In the genomic region with DNA sequence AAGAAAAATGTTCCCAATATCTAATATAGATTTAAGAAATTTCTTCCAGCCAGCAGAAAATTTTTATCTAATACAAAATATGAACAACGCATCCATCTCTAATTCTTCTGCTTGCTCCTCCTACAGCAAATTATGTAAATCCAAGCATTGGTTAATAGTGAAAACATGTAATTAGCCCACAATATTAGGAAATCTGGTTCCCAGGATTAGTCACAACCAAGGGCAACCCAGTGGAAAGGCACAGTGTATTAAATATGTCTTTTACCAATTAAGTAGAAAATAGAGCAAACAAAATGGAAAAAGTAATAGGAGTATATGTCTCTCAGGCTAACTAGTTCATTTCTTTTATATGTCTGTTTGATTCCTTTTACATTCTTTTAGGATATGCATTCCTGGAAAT, we compare ENCODE assay signal across 30 cellular contexts. TPM values are rescaled to one million over a fixed set of nuclear protein-coding genes. Genes with fewer than 3 reads are reported as not detected.
"Had no signal": no experiment of that assay in that cellular context is flagged by ENCODE, and none has a peak within 500 bp of the region (broad histone marks: within the 10 kb centered on the region; RNA-seq: fewer than 3 reads in every experiment).

No MANE protein-coding gene starts in this region.

- H3K36me3 ChIP-seq: adrenal gland, cardiac muscle cell, colonic mucosa had no signal

- H3K27ac ChIP-seq: adrenal gland, body of pancreas, cardiac muscle cell, colonic mucosa had no signal

- DNase-seq: activated CD4-positive, alpha-beta memory T cell treated with anti-CD3 and anti-CD28 coated beads for 36 hours; activated CD4-positive, alpha-beta T cell treated with anti-CD3 and anti-CD28 coated beads for 36 hours; activated CD4-positive, alpha-beta T cell treated with anti-CD3 and anti-CD28 coated beads, Interleukin-2, amount 10 ng/mL, durations not matched to agents 24 days and 14 days; activated CD4-positive, CD25-positive, alpha-beta regulatory T cell; activated CD4-positive, CD25-positive, alpha-beta regulatory T cell treated with anti-CD3 and anti-CD28 coated beads, Interleukin-2, amount 50 U/mL, for 72 hours; activated CD8-positive, alpha-beta memory T cell treated with anti-CD3 and anti-CD28 coated beads, Interleukin-2, amount 10 ng/mL, durations not matched to agents 7 days and 5 days; activated CD8-positive, alpha-beta memory T cell treated with anti-CD3 and anti-CD28 coated beads, Interleukin-2, amount 50 U/mL, for 4 hours; activated CD8-positive, alpha-beta T cell treated with anti-CD3 and anti-CD28 coated beads, Interleukin-2, amount 10 ng/mL, durations not matched to agents 7 days and 5 days; activated gamma-delta T cell treated with Interleukin-2 at 50 U/mL for 16 hours; activated naive CD4-positive, alpha-beta T cell treated with Interleukin-2 at 50 U/mL for 16 hours; activated naive CD8-positive, alpha-beta T cell treated with anti-CD3 and anti-CD28 coated beads for 36 hours; activated naive CD8-positive, alpha-beta T cell treated with anti-CD3 and anti-CD28 coated beads, Interleukin-2, amount 50 U/mL, for 24 hours; activated T-cell treated with anti-CD3 and anti-CD28 coated beads, Interleukin-2, amount 50 U/mL, for 1 hour; activated T-cell treated with anti-CD3 and anti-CD28 coated beads, Interleukin-2, amount 50 U/mL, for 72 hours; adrenal gland; anterior cingulate cortex; body of pancreas; central memory CD4-positive, alpha-beta T cell; cerebellar nuclear complex; colonic mucosa; effector CD8-positive, alpha-beta T cell; head of caudate nucleus; hippocampal formation; T-helper 2 cell had no signal

- H3K4me1 Mint-ChIP-seq: activated CD4-positive, alpha-beta T cell treated with anti-CD3 and anti-CD28 coated beads for 36 hours; activated CD4-positive, alpha-beta T cell treated with anti-CD3 and anti-CD28 coated beads, Interleukin-2, amount 10 ng/mL, durations not matched to agents 24 days and 14 days; activated CD8-positive, alpha-beta memory T cell treated with anti-CD3 and anti-CD28 coated beads, Interleukin-2, amount 10 ng/mL, durations not matched to agents 7 days and 5 days; activated naive CD4-positive, alpha-beta T cell treated with anti-CD3 and anti-CD28 coated beads, Interleukin-2, amount 50 U/mL, for 24 hours; activated naive CD8-positive, alpha-beta T cell treated with anti-CD3 and anti-CD28 coated beads for 36 hours; activated naive CD8-positive, alpha-beta T cell treated with anti-CD3 and anti-CD28 coated beads, Interleukin-2, amount 50 U/mL, for 24 hours had no signal

- H3K4me3 ChIP-seq: adrenal gland, body of pancreas, cardiac muscle cell, colonic mucosa had no signal

- H3K27me3 Mint-ChIP-seq: activated CD4-positive, alpha-beta T cell treated with anti-CD3 and anti-CD28 coated beads, Interleukin-2, amount 10 ng/mL, durations not matched to agents 24 days and 14 days had no signal

- H3K27me3 ChIP-seq: adrenal gland, body of pancreas, cardiac muscle cell, colonic mucosa had no signal

- H3K4me1 ChIP-seq: adrenal gland, body of pancreas, colonic mucosa had no signal

- H3K9me3 Mint-ChIP-seq: activated naive CD4-positive, alpha-beta T cell treated with anti-CD3 and anti-CD28 coated beads, Interleukin-2, amount 50 U/mL, for 24 hours; activated naive CD8-positive, alpha-beta T cell treated with anti-CD3 and anti-CD28 coated beads for 36 hours; activated naive CD8-positive, alpha-beta T cell treated with anti-CD3 and anti-CD28 coated beads, Interleukin-2, amount 50 U/mL, for 24 hours had no signal

- FAIRE-seq: endometrium, endothelial cell of umbilical vein, frontal cortex had no signal

- H3K9me3 ChIP-seq: adrenal gland, body of pancreas, colonic mucosa had no signal

- H3K4me3 Mint-ChIP-seq: activated CD4-positive, alpha-beta memory T cell treated with anti-CD3 and anti-CD28 coated beads for 36 hours; activated CD4-positive, alpha-beta T cell treated with anti-CD3 and anti-CD28 coated beads for 36 hours; activated CD4-positive, alpha-beta T cell treated with anti-CD3 and anti-CD28 coated beads, Interleukin-2, amount 10 ng/mL, durations not matched to agents 24 days and 14 days; activated CD8-positive, alpha-beta memory T cell treated with anti-CD3 and anti-CD28 coated beads, Interleukin-2, amount 10 ng/mL, durations not matched to agents 7 days and 5 days; activated CD8-positive, alpha-beta T cell treated with anti-CD3 and anti-CD28 coated beads, Interleukin-2, amount 10 ng/mL, durations not matched to agents 7 days and 5 days; activated naive CD4-positive, alpha-beta T cell treated with anti-CD3 and anti-CD28 coated beads, Interleukin-2, amount 50 U/mL, for 24 hours; activated naive CD8-positive, alpha-beta T cell treated with anti-CD3 and anti-CD28 coated beads for 36 hours; activated naive CD8-positive, alpha-beta T cell treated with anti-CD3 and anti-CD28 coated beads, Interleukin-2, amount 50 U/mL, for 24 hours; activated T-cell treated with anti-CD3 and anti-CD28 coated beads, Interleukin-2, amount 50 U/mL, for 72 hours had no signal

- H3K36me3 Mint-ChIP-seq: activated CD4-positive, alpha-beta memory T cell treated with anti-CD3 and anti-CD28 coated beads for 36 hours; activated CD8-positive, alpha-beta memory T cell treated with anti-CD3 and anti-CD28 coated beads, Interleukin-2, amount 10 ng/mL, durations not matched to agents 7 days and 5 days; activated naive CD4-positive, alpha-beta T cell treated with anti-CD3 and anti-CD28 coated beads, Interleukin-2, amount 50 U/mL, for 24 hours; activated naive CD8-positive, alpha-beta T cell treated with anti-CD3 and anti-CD28 coated beads for 36 hours had no signal

- H3K27ac Mint-ChIP-seq: activated CD4-positive, alpha-beta memory T cell treated with anti-CD3 and anti-CD28 coated beads for 36 hours; activated CD4-positive, alpha-beta T cell treated with anti-CD3 and anti-CD28 coated beads for 36 hours; activated CD4-positive, alpha-beta T cell treated with anti-CD3 and anti-CD28 coated beads, Interleukin-2, amount 10 ng/mL, durations not matched to agents 24 days and 14 days; activated CD8-positive, alpha-beta memory T cell treated with anti-CD3 and anti-CD28 coated beads, Interleukin-2, amount 10 ng/mL, durations not matched to agents 7 days and 5 days; activated CD8-positive, alpha-beta T cell treated with anti-CD3 and anti-CD28 coated beads, Interleukin-2, amount 10 ng/mL, durations not matched to agents 7 days and 5 days; activated naive CD4-positive, alpha-beta T cell treated with anti-CD3 and anti-CD28 coated beads, Interleukin-2, amount 50 U/mL, for 24 hours; activated naive CD8-positive, alpha-beta T cell treated with anti-CD3 and anti-CD28 coated beads for 36 hours; activated naive CD8-positive, alpha-beta T cell treated with anti-CD3 and anti-CD28 coated beads, Interleukin-2, amount 50 U/mL, for 24 hours; activated T-cell treated with anti-CD3 and anti-CD28 coated beads, Interleukin-2, amount 50 U/mL, for 72 hours had no signal

- ATAC-seq: activated CD4-positive, alpha-beta T cell treated with anti-CD3 and anti-CD28 coated beads for 36 hours; activated CD8-positive, alpha-beta memory T cell treated with anti-CD3 and anti-CD28 coated beads, Interleukin-2, amount 10 ng/mL, durations not matched to agents 7 days and 5 days; activated CD8-positive, alpha-beta T cell treated with anti-CD3 and anti-CD28 coated beads, Interleukin-2, amount 10 ng/mL, durations not matched to agents 7 days and 5 days; activated naive CD8-positive, alpha-beta T cell treated with anti-CD3 and anti-CD28 coated beads, Interleukin-2, amount 50 U/mL, for 24 hours; activated T-cell treated with anti-CD3 and anti-CD28 coated beads, Interleukin-2, amount 50 U/mL, for 72 hours; body of pancreas; esophagus mucosa had no signal

RNA-seq across cellular contexts. Expression of gene IFI44L, which starts 59.4 kb away (rescaled TPM):
- polyA plus RNA-seq: cardiac muscle cell had no signal
